Comparison of ENCODE assay signal across 1 cellular context in the genomic region with DNA sequence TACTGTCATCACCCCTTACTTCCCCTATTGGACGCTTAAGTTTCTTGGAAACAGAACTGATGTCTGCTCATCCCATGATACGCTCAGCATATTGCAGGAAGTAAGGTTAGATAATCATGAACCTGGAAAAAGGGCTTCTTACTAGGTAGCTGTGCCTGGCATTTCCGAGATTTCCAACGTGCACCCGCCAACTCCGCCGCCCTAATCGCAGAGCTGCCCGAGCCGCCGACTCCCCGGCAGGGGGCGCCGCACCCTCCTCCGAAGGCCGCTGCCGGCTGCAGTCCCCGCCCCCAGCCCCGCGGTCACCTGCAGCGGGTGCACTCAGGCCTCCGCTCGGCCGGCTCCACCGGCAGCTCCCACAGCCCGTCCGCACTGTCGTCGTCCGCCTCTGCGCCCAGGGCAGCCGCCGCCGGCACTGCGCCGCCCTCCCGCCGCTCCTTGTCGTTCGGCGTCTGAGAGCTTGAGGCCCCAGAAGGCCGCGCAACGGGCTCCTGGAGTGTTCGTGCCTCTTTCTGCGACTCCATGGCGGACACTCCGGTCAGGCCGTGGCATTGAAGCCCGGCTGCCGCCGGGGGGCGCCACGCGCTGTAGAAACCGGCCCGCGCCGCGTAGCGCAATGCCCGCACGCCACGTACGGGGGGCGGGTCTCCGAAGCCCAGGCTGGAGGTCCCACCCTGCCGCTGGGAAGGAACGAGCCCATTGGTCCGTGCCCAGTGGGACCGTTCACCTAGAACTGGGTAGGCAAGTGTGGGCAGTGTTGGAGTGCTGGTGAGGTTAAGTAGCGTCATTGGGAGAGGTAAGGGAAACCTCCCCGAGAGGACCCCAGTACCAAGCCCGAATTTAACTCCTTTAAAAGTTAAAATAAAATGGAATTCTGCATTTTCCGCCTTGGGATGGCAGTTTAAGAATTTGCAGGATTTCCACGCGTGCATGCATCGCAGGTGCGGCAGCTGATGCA.
TF ChIP-seq lines count a peak whose summit lies in the region.

A gene with protein sequence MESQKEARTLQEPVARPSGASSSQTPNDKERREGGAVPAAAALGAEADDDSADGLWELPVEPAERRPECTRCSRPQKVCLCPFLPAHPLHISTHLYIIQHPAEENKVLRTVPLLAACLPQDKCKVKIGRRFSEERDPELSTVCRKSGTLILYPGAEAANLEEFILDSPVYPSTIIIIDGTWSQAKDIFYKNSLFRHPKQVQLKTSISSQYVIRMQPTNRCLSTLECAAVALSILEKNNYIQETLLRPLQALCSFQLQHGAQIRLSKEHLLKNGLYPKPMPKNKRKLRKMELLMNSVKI (minus strand): TSS at position 560 of the 958 bp plus-strand sequence. CDS start 36 bp downstream, at position 524.

TF ChIP-seq in K562, 482 proteins besides CTCF, POLR2A, EP300 and RAD21 (continued from another document and continues in another):
- TF ChIP-seq CCNT2 (IDR thresholded peaks at IDR 0.05; ENCODE audit: borderline replicate concordance, extremely low read depth, insufficient read length, low read depth, low read length) = peak; percentile 82
- no peak for TF ChIP-seq BRCA1 (IDR thresholded peaks at IDR 0.05)
- TF ChIP-seq BRCA1 (CRISPR knock-in tag; IDR thresholded peaks at IDR 0.05) = no peak
- no peak for TF ChIP-seq ZNF184 (CRISPR knock-in tag; IDR thresholded peaks at IDR 0.05)
- no peak for TF ChIP-seq PURB (CRISPR knock-in tag; IDR thresholded peaks at IDR 0.05; ENCODE audit: low read depth)
- TF ChIP-seq, protein P1, sequence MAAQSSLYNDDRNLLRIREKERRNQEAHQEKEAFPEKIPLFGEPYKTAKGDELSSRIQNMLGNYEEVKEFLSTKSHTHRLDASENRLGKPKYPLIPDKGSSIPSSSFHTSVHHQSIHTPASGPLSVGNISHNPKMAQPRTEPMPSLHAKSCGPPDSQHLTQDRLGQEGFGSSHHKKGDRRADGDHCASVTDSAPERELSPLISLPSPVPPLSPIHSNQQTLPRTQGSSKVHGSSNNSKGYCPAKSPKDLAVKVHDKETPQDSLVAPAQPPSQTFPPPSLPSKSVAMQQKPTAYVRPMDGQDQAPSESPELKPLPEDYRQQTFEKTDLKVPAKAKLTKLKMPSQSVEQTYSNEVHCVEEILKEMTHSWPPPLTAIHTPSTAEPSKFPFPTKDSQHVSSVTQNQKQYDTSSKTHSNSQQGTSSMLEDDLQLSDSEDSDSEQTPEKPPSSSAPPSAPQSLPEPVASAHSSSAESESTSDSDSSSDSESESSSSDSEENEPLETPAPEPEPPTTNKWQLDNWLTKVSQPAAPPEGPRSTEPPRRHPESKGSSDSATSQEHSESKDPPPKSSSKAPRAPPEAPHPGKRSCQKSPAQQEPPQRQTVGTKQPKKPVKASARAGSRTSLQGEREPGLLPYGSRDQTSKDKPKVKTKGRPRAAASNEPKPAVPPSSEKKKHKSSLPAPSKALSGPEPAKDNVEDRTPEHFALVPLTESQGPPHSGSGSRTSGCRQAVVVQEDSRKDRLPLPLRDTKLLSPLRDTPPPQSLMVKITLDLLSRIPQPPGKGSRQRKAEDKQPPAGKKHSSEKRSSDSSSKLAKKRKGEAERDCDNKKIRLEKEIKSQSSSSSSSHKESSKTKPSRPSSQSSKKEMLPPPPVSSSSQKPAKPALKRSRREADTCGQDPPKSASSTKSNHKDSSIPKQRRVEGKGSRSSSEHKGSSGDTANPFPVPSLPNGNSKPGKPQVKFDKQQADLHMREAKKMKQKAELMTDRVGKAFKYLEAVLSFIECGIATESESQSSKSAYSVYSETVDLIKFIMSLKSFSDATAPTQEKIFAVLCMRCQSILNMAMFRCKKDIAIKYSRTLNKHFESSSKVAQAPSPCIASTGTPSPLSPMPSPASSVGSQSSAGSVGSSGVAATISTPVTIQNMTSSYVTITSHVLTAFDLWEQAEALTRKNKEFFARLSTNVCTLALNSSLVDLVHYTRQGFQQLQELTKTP (IDR thresholded peaks at IDR 0.05; ENCODE audit: low read depth in 1 of 2, partially characterized antibody in 2 of 2) = no peak
- TF ChIP-seq TOE1 (IDR thresholded peaks at IDR 0.05; ENCODE audit: borderline replicate concordance) = 0 out of 2 replicates have a peak, but pooled peaks have one; percentile 54
- TF ChIP-seq TOE1 (CRISPR knock-in tag; IDR thresholded peaks at IDR 0.05; ENCODE audit: borderline replicate concordance, low read depth) = no peak; the same call in 1 of the 2 replicates
- TF ChIP-seq PPARD (CRISPR knock-in tag; IDR thresholded peaks at IDR 0.05) = no peak
- TF ChIP-seq ZNF431 (CRISPR knock-in tag; IDR thresholded peaks at IDR 0.05) = peak; percentile 72
- TF ChIP-seq CBFA2T3 (IDR thresholded peaks at IDR 0.05) = no peak; the same call in 1 of the 2 replicates
- TF ChIP-seq, protein P2, sequence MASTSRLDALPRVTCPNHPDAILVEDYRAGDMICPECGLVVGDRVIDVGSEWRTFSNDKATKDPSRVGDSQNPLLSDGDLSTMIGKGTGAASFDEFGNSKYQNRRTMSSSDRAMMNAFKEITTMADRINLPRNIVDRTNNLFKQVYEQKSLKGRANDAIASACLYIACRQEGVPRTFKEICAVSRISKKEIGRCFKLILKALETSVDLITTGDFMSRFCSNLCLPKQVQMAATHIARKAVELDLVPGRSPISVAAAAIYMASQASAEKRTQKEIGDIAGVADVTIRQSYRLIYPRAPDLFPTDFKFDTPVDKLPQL (IDR thresholded peaks at IDR 0.05; ENCODE audit: extremely low read depth, insufficient read length) = no peak
- TF ChIP-seq ZNF253 (CRISPR knock-in tag; conservative IDR thresholded peaks at IDR 0.05) = no peak
- TF ChIP-seq CBX5 (IDR thresholded peaks at IDR 0.05; ENCODE audit: borderline replicate concordance, low read depth) = no peak
- no peak for TF ChIP-seq HNRNPUL1 (IDR thresholded peaks at IDR 0.05; ENCODE audit: low read length)
- no peak for TF ChIP-seq ZNF324 (CRISPR knock-in tag; IDR thresholded peaks at IDR 0.05)
- no peak for TF ChIP-seq JUNB (CRISPR knock-in tag; conservative IDR thresholded peaks at IDR 0.05)
- TF ChIP-seq DACH1 (IDR thresholded peaks at IDR 0.05; ENCODE audit: partially characterized antibody) = peak; percentile 32
- TF ChIP-seq PRMT5 (CRISPR knock-in tag; IDR thresholded peaks at IDR 0.05) = no peak
- TF ChIP-seq CHCHD3 (CRISPR knock-in tag; IDR thresholded peaks at IDR 0.05) = no peak
- TF ChIP-seq TRIM24 (IDR thresholded peaks at IDR 0.05) = peak in 1 of 2 experiments; percentile 48; a peak in 1 of 4 replicates
- peak; percentile 76; the same call in 1 of the 2 replicates for TF ChIP-seq NBN (IDR thresholded peaks at IDR 0.05; ENCODE audit: low read depth)
- peak; percentile 60 for TF ChIP-seq C11orf30 (IDR thresholded peaks at IDR 0.05; ENCODE audit: low read depth)
- TF ChIP-seq, protein P3, sequence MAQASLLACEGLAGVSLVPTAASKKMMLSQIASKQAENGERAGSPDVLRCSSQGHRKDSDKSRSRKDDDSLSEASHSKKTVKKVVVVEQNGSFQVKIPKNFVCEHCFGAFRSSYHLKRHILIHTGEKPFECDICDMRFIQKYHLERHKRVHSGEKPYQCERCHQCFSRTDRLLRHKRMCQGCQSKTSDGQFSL (CRISPR knock-in tag; IDR thresholded peaks at IDR 0.05) = no peak
- TF ChIP-seq, protein P3 (tag; IDR thresholded peaks at IDR 0.05) = no peak
- no peak for TF ChIP-seq THRAP3 (IDR thresholded peaks at IDR 0.05; ENCODE audit: borderline replicate concordance)
- no peak for TF ChIP-seq ZNF143 (CRISPR knock-in tag; IDR thresholded peaks at IDR 0.05)
- TF ChIP-seq, protein P4, sequence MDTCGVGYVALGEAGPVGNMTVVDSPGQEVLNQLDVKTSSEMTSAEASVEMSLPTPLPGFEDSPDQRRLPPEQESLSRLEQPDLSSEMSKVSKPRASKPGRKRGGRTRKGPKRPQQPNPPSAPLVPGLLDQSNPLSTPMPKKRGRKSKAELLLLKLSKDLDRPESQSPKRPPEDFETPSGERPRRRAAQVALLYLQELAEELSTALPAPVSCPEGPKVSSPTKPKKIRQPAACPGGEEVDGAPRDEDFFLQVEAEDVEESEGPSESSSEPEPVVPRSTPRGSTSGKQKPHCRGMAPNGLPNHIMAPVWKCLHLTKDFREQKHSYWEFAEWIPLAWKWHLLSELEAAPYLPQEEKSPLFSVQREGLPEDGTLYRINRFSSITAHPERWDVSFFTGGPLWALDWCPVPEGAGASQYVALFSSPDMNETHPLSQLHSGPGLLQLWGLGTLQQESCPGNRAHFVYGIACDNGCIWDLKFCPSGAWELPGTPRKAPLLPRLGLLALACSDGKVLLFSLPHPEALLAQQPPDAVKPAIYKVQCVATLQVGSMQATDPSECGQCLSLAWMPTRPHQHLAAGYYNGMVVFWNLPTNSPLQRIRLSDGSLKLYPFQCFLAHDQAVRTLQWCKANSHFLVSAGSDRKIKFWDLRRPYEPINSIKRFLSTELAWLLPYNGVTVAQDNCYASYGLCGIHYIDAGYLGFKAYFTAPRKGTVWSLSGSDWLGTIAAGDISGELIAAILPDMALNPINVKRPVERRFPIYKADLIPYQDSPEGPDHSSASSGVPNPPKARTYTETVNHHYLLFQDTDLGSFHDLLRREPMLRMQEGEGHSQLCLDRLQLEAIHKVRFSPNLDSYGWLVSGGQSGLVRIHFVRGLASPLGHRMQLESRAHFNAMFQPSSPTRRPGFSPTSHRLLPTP (IDR thresholded peaks at IDR 0.05; ENCODE audit: borderline replicate concordance, extremely low read depth, insufficient read length) = no peak
- TF ChIP-seq LEF1 (IDR thresholded peaks at IDR 0.05) = no peak
- TF ChIP-seq, protein P5, sequence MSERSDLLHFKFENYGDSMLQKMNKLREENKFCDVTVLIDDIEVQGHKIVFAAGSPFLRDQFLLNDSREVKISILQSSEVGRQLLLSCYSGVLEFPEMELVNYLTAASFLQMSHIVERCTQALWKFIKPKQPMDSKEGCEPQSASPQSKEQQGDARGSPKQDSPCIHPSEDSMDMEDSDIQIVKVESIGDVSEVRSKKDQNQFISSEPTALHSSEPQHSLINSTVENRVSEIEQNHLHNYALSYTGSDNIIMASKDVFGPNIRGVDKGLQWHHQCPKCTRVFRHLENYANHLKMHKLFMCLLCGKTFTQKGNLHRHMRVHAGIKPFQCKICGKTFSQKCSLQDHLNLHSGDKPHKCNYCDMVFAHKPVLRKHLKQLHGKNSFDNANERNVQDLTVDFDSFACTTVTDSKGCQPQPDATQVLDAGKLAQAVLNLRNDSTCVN (CRISPR knock-in tag; IDR thresholded peaks at IDR 0.05) = no peak
- TF ChIP-seq, protein P6, sequence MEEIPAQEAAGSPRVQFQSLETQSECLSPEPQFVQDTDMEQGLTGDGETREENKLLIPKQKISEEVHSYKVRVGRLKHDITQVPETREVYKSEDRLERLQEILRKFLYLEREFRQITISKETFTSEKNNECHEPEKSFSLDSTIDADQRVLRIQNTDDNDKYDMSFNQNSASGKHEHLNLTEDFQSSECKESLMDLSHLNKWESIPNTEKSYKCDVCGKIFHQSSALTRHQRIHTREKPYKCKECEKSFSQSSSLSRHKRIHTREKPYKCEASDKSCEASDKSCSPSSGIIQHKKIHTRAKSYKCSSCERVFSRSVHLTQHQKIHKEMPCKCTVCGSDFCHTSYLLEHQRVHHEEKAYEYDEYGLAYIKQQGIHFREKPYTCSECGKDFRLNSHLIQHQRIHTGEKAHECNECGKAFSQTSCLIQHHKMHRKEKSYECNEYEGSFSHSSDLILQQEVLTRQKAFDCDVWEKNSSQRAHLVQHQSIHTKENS (CRISPR knock-in tag; IDR thresholded peaks at IDR 0.05) = no peak
- TF ChIP-seq NCOA4 (IDR thresholded peaks at IDR 0.05; ENCODE audit: partially characterized antibody) = no peak
- TF ChIP-seq, protein P7, sequence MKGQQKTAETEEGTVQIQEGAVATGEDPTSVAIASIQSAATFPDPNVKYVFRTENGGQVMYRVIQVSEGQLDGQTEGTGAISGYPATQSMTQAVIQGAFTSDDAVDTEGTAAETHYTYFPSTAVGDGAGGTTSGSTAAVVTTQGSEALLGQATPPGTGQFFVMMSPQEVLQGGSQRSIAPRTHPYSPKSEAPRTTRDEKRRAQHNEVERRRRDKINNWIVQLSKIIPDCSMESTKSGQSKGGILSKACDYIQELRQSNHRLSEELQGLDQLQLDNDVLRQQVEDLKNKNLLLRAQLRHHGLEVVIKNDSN (CRISPR knock-in tag; IDR thresholded peaks at IDR 0.05) = no peak; the same call in 1 of the 2 replicates
- TF ChIP-seq LCOR (CRISPR knock-in tag; IDR thresholded peaks at IDR 0.05) = no peak
- no peak for TF ChIP-seq ZNF121 (CRISPR knock-in tag; conservative IDR thresholded peaks at IDR 0.05)
- no peak for TF ChIP-seq BCL6 (CRISPR knock-in tag; IDR thresholded peaks at IDR 0.05)
- TF ChIP-seq, protein P8, sequence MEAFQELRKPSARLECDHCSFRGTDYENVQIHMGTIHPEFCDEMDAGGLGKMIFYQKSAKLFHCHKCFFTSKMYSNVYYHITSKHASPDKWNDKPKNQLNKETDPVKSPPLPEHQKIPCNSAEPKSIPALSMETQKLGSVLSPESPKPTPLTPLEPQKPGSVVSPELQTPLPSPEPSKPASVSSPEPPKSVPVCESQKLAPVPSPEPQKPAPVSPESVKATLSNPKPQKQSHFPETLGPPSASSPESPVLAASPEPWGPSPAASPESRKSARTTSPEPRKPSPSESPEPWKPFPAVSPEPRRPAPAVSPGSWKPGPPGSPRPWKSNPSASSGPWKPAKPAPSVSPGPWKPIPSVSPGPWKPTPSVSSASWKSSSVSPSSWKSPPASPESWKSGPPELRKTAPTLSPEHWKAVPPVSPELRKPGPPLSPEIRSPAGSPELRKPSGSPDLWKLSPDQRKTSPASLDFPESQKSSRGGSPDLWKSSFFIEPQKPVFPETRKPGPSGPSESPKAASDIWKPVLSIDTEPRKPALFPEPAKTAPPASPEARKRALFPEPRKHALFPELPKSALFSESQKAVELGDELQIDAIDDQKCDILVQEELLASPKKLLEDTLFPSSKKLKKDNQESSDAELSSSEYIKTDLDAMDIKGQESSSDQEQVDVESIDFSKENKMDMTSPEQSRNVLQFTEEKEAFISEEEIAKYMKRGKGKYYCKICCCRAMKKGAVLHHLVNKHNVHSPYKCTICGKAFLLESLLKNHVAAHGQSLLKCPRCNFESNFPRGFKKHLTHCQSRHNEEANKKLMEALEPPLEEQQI (IDR thresholded peaks at IDR 0.05) = peak; percentile 22; the same call in 1 of the 2 replicates
